ENCODE assay signal across 8 cellular contexts in the genomic region with DNA sequence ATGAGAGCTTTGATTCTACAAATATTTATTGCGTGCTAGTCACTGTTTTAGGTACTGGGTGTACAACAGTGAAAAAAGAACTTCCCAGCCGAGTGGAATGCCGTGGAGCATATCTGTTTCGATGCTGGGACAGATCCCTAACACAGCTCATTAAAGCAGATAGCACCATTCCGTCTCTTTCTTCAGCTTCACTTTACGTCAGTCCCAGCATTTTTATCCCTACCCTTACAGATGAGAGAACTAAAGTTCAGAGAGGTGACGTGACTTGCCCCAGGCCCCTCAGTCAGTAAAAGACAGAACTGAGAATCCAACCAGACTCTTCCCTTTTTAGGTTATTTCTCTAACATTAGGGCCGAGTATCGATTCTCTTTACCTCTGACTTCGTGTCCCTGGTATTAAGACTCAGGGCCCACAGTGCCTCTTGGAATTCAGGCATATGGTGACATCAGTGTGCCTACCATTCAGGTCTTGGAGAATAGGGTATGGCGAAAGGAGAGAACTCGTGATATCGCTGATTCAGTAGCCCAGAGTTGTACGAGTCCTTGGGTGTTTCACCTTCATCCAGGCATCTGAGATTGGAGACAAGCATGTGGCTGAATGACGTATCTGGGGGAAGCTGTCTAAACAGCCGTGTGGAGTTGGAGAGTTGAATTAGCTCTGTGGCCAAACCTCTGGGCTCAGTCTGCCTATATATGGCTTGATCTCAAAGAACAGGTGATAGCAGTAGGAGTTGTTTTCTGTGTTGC. TPM values are rescaled to one million over a fixed set of nuclear protein-coding genes. Genes with fewer than 3 reads are reported as not detected.
DNase-seq lines count a peak whose midpoint lies in the region; ATAC-seq and TF ChIP-seq lines count a peak whose summit lies in the region.
"Had no signal": no experiment of that assay in that cellular context is flagged by ENCODE, and none has a peak within 500 bp of the region (broad histone marks: within the 10 kb centered on the region; RNA-seq: fewer than 3 reads in every experiment).

No MANE protein-coding gene starts in this region.

- peaks cover 92% of the 10 kb centered on the region for H3K79me2 ChIP-seq in OCI-LY3 (ENCODE audit: low read length)

- H3K9ac ChIP-seq in OCI-LY3 (ENCODE audit: low read length) = peak overlapping the region; percentile 69
- peak overlapping the region; percentile 76 to 81 for H3K9ac ChIP-seq in duodenal mucosa (ENCODE audit: low read depth in 1 of 2, low read length in 2 of 2)

- TF ChIP-seq CTCF in OCI-LY3 (IDR thresholded peaks at IDR 0.05; ENCODE audit: low read depth, low read length) (no peak), type B pancreatic cell (conservative IDR thresholded peaks at IDR 0.05) (no peak)

- no peak overlapping the region; the same call in 1 of the 2 replicates for H2AFZ ChIP-seq in OCI-LY3 (ENCODE audit: low read depth, low read length)

- H3K4me1 ChIP-seq in OCI-LY3 (ENCODE audit: low read length) (peaks cover 26% of the 10 kb centered on the region), duodenal mucosa (ENCODE audit: control insufficient read depth in 1 of 2, insufficient read depth in 2 of 2, low read length in 2 of 2) (peaks cover 83 to 84% of the 10 kb centered on the region in 2 donors)

- H3K4me2 ChIP-seq in OCI-LY3 (ENCODE audit: low read length) = peak overlapping the region; percentile 80

- H3K36me3 ChIP-seq in OCI-LY3 (replicated peaks; ENCODE audit: low read depth, low read length) (peaks cover 24% of the 10 kb centered on the region), duodenal mucosa (ENCODE audit: control insufficient read depth in 1 of 2, insufficient read depth in 2 of 2, low read length in 2 of 2) (peaks cover 11% of the 10 kb centered on the region in 2 donors)

- 0 out of 2 replicates have a peak, but pooled peaks cover under 1% of the 10 kb centered on the region for H4K20me1 ChIP-seq in OCI-LY3 (ENCODE audit: insufficient read depth, low read length)

- H3K36me3 Mint-ChIP-seq in type B pancreatic cell (peaks cover 30% of the 10 kb centered on the region), T-cell (peaks cover 11% of the 10 kb centered on the region)

- H3K27me3 ChIP-seq in OCI-LY3 (ENCODE audit: low read depth, low read length) (no peaks in the 10 kb centered on the region), duodenal mucosa (ENCODE audit: control insufficient read depth in 1 of 2, insufficient read depth in 2 of 2, low read length in 2 of 2) (no peaks in the 10 kb centered on the region)

- peak overlapping the region; percentile 35 for H3K4me3 ChIP-seq in OCI-LY3 (ENCODE audit: low read length)
- peak overlapping the region; percentile 4 to 16 for H3K4me3 ChIP-seq in duodenal mucosa (ENCODE audit: low read depth in 1 of 2, low read length in 2 of 2)

- no peaks in the 10 kb centered on the region for H3K9me3 Mint-ChIP-seq in type B pancreatic cell
- H3K9me3 Mint-ChIP-seq in T-cell = no peaks in the 10 kb centered on the region

- peak overlapping the region; percentile 86 for H3K27ac ChIP-seq in OCI-LY3 (ENCODE audit: low read length)
- H3K27ac ChIP-seq in duodenal mucosa (ENCODE audit: low read depth, low read length) = peak overlapping the region; percentile 85

- POLR2A ChIA-PET in T-cell (lab: Charles Lee) = interaction anchor here (0.5 to 0.8 kb wide), 3 partner anchors 17 to 1160 kb away, joined by 3 to 11 read pairs (median 3); partner anchors contain the start of gene DYRK1B (in 1 of the 2)

- CTCF ChIA-PET in T-cell (lab: Charles Lee) = no interaction called here

- H3K27ac Mint-ChIP-seq in type B pancreatic cell = peak overlapping the region; percentile 100
- H3K27ac Mint-ChIP-seq in T-cell = peak overlapping the region in 1 of 2 donors; percentile 51

- H3K4me3 Mint-ChIP-seq in type B pancreatic cell (peak overlapping the region; percentile 48), T-cell (peak overlapping the region in 1 of 3 donors; percentile 15)

- no peak for ATAC-seq in HG02973 (IDR thresholded peaks at IDR 0.05; ENCODE audit: unreplicated experiment)
- ATAC-seq in T-cell (replicated peaks in 1 of 4) = no peak

- H3K27me3 Mint-ChIP-seq in type B pancreatic cell (no peaks in the 10 kb centered on the region), T-cell (peaks cover 0 to 3% of the 10 kb centered on the region in 2 donors)

- H3K9me3 ChIP-seq in OCI-LY3 (ENCODE audit: insufficient read depth, low read length) = no peaks in the 10 kb centered on the region
- no peaks in the 10 kb centered on the region for H3K9me3 ChIP-seq in duodenal mucosa (ENCODE audit: control insufficient read depth in 1 of 2, low read length in 2 of 2)

- DNase-seq in myocyte (ENCODE audit: low read depth) (peak; percentile 94), type B pancreatic cell (ENCODE audit: extremely low spot score, unreplicated experiment) (no peak), NCI-H2029 (lab: John Stamatoyannopoulos, UW) (no peak), T-cell (no peak)
- DNase-seq: activated CD8-positive, alpha-beta memory T cell treated with anti-CD3 and anti-CD28 coated beads for 24 hours had no signal

- H3K4me1 Mint-ChIP-seq in type B pancreatic cell (ENCODE audit: unreplicated experiment) (peaks cover 66% of the 10 kb centered on the region), T-cell (peaks cover 67 to 84% (median 78%) of the 10 kb centered on the region in 3 donors)

RNA-seq across cellular contexts. Expression of gene ACTN4, which starts 27.1 kb away (rescaled TPM):
- total RNA-seq in myocyte (350 and 441 TPM in 2 replicates), type B pancreatic cell (ENCODE audit: low replicate concordance) (475 and 776 TPM in 2 replicates), T-cell (100 to 1,000 TPM in 4 of 5 donors, 10 to 100 TPM in 1; 100.0 to 201 (median 175) TPM)
- polyA plus RNA-seq in myocyte (2012) = 758 TPM

RNA-seq across cellular contexts. Expression of gene EIF3K, which starts 55.6 kb away (rescaled TPM):
- total RNA-seq in myocyte = 228 and 269 TPM in 2 replicates
- polyA plus RNA-seq in myocyte (2012) = 276 TPM
- total RNA-seq in type B pancreatic cell (ENCODE audit: low replicate concordance) = 274 and 310 TPM in 2 replicates
- total RNA-seq in T-cell = 100 to 1,000 TPM; 317 to 352 (median 319) TPM

RNA-seq across cellular contexts. Expression of gene MAP4K1, which starts 56.8 kb away (rescaled TPM):
- total RNA-seq in myocyte (0.13 and 0.57 TPM in 2 replicates), type B pancreatic cell (ENCODE audit: low replicate concordance) (2.4 and 16.8 TPM in 2 replicates), T-cell (100 to 1,000 TPM; 243 to 417 (median 329) TPM)
- polyA plus RNA-seq in myocyte (2012) = 1.4 TPM

Comparison
In these comparisons a context has a peak if more than half of its experiments do, and no peak if none do; other contexts are left out.
1. RNA of gene MAP4K1, which starts 56.8 kb away (total RNA-seq): 243 to 417 TPM in T-cell; 2.4 to 16.8 TPM in type B pancreatic cell and 0.13 to 0.57 TPM in myocyte; every median in the first group is over 10 times any median in the second.